In the genomic region with DNA sequence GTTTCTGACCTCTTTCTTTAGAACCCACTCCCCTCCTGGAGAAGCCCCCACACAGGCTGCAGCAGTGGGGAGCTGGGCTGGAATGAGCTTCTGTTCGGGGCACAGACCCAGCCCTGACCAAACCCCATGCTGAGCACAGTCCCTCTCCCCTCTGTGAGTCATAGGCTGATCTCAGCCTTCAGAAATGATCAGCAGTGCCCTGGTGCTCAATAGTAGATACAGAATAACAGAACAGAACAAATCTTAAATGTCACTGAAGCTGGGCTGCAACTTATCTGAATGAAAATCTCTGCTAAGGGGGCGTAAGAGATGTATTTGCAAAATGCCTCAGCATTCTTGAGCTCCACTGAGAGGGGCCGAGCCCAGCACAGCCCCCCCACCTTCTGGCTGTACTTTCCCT, we compare ENCODE assay signal across 18 cellular contexts. TPM values are rescaled to one million over a fixed set of nuclear protein-coding genes. Genes with fewer than 3 reads are reported as not detected.
DNase-seq lines count a peak whose midpoint lies in the region; ATAC-seq, FAIRE-seq and TF ChIP-seq lines count a peak whose summit lies in the region.
"Had no signal": no experiment of that assay in that cellular context is flagged by ENCODE, and none has a peak within 500 bp of the region (broad histone marks: within the 10 kb centered on the region; RNA-seq: fewer than 3 reads in every experiment).

No MANE protein-coding gene starts in this region.

- H2BK15ac ChIP-seq in mesendoderm (replicated peaks; ENCODE audit: low read depth): no peak overlapping the region

- peaks cover 18% of the 10 kb centered on the region; the same call in 1 of the 2 replicates for H3K36me3 ChIP-seq in ACC112 (ENCODE audit: insufficient read depth, low read length)
- H3K36me3 ChIP-seq in brain microvascular endothelial cell (replicated peaks): peaks cover 3% of the 10 kb centered on the region
- H3K36me3 ChIP-seq in mesendoderm (ENCODE audit: control insufficient read depth, insufficient read depth, low read length): peaks cover 2% of the 10 kb centered on the region
- H3K36me3 ChIP-seq in upper lobe of right lung: peaks cover 5% of the 10 kb centered on the region

- H3K79me1 ChIP-seq in mesendoderm (ENCODE audit: low read length): no peaks in the 10 kb centered on the region

- H4K5ac ChIP-seq in mesendoderm (ENCODE audit: low read length): no peak overlapping the region

- H2BK5ac ChIP-seq in mesendoderm (ENCODE audit: low read length): no peak overlapping the region

- no peaks in the 10 kb centered on the region for H3K9me3 ChIP-seq in upper lobe of right lung

- H2AFZ ChIP-seq in ACC112 (ENCODE audit: low read length, unreplicated experiment): no peak overlapping the region

- no peak overlapping the region for H3K9ac ChIP-seq in mesendoderm (ENCODE audit: low read length)

- H3K18ac ChIP-seq in mesendoderm (ENCODE audit: low read length): no peak overlapping the region

- H3K4me2 ChIP-seq in mesendoderm (ENCODE audit: low read length): no peak overlapping the region

- in situ Hi-C loops in brain microvascular endothelial cell (cut with HindIII; ENCODE audit: low pct_ligation_motif_present, low sequenced_read_pairs): no loop called here

- FAIRE-seq in HTR-8/SVneo (lab: Jason Lieb, UNC): no peak
- FAIRE-seq: A204.1, islet of Langerhans had no signal

- H3K79me2 ChIP-seq in ACC112 (ENCODE audit: control insufficient read depth, insufficient read depth, low read length, unreplicated experiment) (no peaks in the 10 kb centered on the region), mesendoderm (ENCODE audit: control insufficient read depth, insufficient read depth, low read length) (no peaks in the 10 kb centered on the region)

- H2AK5ac ChIP-seq in mesendoderm (ENCODE audit: low read length): no peak overlapping the region

- H2BK120ac ChIP-seq in mesendoderm (ENCODE audit: low read depth, low read length): no peak overlapping the region

- peaks cover 16% of the 10 kb centered on the region for H3K4me1 ChIP-seq in ACC112 (ENCODE audit: control insufficient read depth, insufficient read depth, low read length, unreplicated experiment)
- H3K4me1 ChIP-seq in mesendoderm (ENCODE audit: control insufficient read depth, low read depth, low read length): no peaks in the 10 kb centered on the region
- H3K4me1 ChIP-seq in upper lobe of right lung: no peaks in the 10 kb centered on the region

- ATAC-seq in upper lobe of right lung: no peak
- ATAC-seq: T-cell had no signal

- H3K27ac ChIP-seq in ACC112 (ENCODE audit: low read depth, low read length) (peak overlapping the region; percentile 89), brain microvascular endothelial cell (peak overlapping the region; percentile 98), mesendoderm (ENCODE audit: low read depth, low read length) (no peak overlapping the region), upper lobe of right lung (no peak overlapping the region)

- DNase-seq in HTR-8/SVneo (ENCODE audit: insufficient read length, low spot score) (peak; percentile 47), brain microvascular endothelial cell (peak; percentile 88), mesendoderm (peak; percentile 79), NCI-H2081 treated with DMSO at 0.1 percent for 48 hours (lab: John Stamatoyannopoulos, UW) (no peak), upper lobe of right lung (no peak), RPMI8226 (no peak)
- DNase-seq in activated naive CD4-positive, alpha-beta T cell treated with anti-CD3 and anti-CD28 coated beads, Interleukin-2, amount 50 U/mL, for 16 hours: no peak
- DNase-seq: activated CD4-positive, CD25-positive, alpha-beta regulatory T cell; activated naive CD4-positive, alpha-beta T cell treated with anti-CD3 and anti-CD28 coated beads for 36 hours; CD8-positive, alpha-beta memory T cell; GF-D8; NCI-H2107; NCI-H774; T-cell had no signal

- no peak overlapping the region for H4K8ac ChIP-seq in mesendoderm (ENCODE audit: low read depth, low read length)

- no peak overlapping the region for H3K23ac ChIP-seq in mesendoderm (ENCODE audit: low read length)

- TF ChIP-seq CTCF in brain microvascular endothelial cell (IDR thresholded peaks at IDR 0.05; ENCODE audit: low read depth, low read length, missing control alignments) (no peak), upper lobe of right lung (IDR thresholded peaks at IDR 0.05) (no peak)

- no peak overlapping the region for H3K4ac ChIP-seq in mesendoderm (ENCODE audit: low read depth, low read length)

- intact Hi-C loops in upper lobe of right lung (cut with DNase I): no loop called here

- H3K56ac ChIP-seq in mesendoderm (ENCODE audit: low read length): no peak overlapping the region

- H3K27me3 ChIP-seq in ACC112 (ENCODE audit: insufficient read depth, low read length) (no peaks in the 10 kb centered on the region), brain microvascular endothelial cell (replicated peaks) (no peaks in the 10 kb centered on the region), mesendoderm (ENCODE audit: insufficient read depth, low read length, poor library complexity) (no peaks in the 10 kb centered on the region), upper lobe of right lung (no peaks in the 10 kb centered on the region)

- no CpG with 5 or more reads among the region's 3 CpGs for WGBS in mesendoderm (ENCODE audit: extremely low coverage, insufficient coverage, low lambda C conversion rate)

- H3K4me3 ChIP-seq in ACC112 (ENCODE audit: low read depth, low read length): peak overlapping the region; percentile 42; the same call in 1 of the 2 replicates
- no peak overlapping the region for H3K4me3 ChIP-seq in brain microvascular endothelial cell (ENCODE audit: low read depth, low read length)
- no peak overlapping the region for H3K4me3 ChIP-seq in mesendoderm (ENCODE audit: low read length)
- no peak overlapping the region for H3K4me3 ChIP-seq in upper lobe of right lung

RNA-seq across cellular contexts. Expression of a gene that starts 10.0 kb away (rescaled TPM):
- polyA plus RNA-seq in mesendoderm (2013, experiment 1 of 2): 1.7 TPM
- 1.7 TPM for polyA plus RNA-seq in mesendoderm (2013, experiment 2 of 2)
- total RNA-seq in upper lobe of right lung: 6.0 TPM
- total RNA-seq: HT1080 had no signal

RNA-seq across cellular contexts. Expression of a gene that starts 24.3 kb away (rescaled TPM):
- 5.7 TPM for polyA plus RNA-seq in mesendoderm (2013, experiment 1 of 2)
- 6.0 TPM for polyA plus RNA-seq in mesendoderm (2013, experiment 2 of 2)
- total RNA-seq in upper lobe of right lung: 16.2 TPM

RNA-seq across cellular contexts. Expression of a gene that starts 50.4 kb away (rescaled TPM):
- 8.1 TPM for polyA plus RNA-seq in mesendoderm (2013, experiment 1 of 2)
- polyA plus RNA-seq in mesendoderm (2013, experiment 2 of 2): 8.0 TPM
- total RNA-seq in upper lobe of right lung: 7.0 TPM
- total RNA-seq: HT1080 had no signal

Comparison
In these comparisons a context has a peak if more than half of its experiments do, and no peak if none do; other contexts are left out.
1. H3K27ac ChIP-seq: peak in ACC112 (single experiment) and brain microvascular endothelial cell (single experiment); none in mesendoderm (single experiment) and upper lobe of right lung (single experiment).
2. DNase-seq: peak in HTR-8/SVneo (single experiment), brain microvascular endothelial cell (single experiment) and mesendoderm (single experiment); none in NCI-H2081 treated with DMSO at 0.1 percent for 48 hours (single experiment), activated naive CD4-positive, alpha-beta T cell treated with anti-CD3 and anti-CD28 coated beads, Interleukin-2, amount 50 U/mL, for 16 hours (single experiment), upper lobe of right lung (single experiment) and RPMI8226 (single experiment).